Comparison of ENCODE assay signal across 6 cellular contexts in the genomic region with DNA sequence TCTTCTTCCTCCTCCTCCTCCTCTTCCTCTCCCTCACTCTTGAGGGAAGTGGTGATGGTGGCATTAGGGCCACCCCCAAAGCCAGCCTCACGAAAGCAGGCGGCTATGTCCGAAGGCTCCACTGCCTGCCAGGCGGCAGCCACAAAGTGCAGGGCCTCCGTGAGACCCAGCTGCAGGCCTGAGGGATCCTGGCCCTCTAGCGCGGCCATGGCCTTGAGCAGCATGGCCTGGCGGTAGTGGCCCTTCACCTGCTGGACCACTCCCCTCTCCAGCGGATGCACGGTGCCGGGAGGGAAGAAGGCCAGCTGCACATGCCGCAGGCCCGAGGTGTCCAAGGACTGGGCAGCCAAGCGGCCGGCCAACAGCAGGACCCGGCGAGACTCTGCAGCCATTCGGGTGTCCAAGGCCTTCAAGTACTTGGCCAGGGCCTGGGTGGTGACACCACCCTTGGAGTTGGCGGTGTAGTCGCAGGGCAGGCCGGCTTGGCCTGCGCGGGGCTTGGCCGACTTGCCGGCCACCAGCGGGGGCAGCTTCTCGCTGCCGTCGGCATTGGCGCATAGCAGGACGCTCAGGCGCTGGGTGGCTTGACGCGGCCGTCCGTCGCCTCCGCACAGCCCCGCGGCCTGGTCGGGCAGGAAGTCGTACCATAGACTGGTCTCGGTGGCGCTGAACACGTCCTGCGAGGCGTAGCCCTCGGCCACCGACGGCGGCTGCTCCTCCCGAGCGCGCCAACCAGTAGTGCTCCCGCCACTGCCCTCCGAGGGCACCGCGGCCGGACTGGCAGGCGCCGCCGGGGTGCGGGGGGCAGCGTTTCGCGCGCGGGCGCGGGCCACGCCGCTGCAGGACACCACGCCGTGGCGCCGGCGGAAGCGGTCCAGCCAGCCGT. TPM values are rescaled to one million over a fixed set of nuclear protein-coding genes. Genes with fewer than 3 reads are reported as not detected.
DNase-seq lines count a peak whose midpoint lies in the region; ATAC-seq and TF ChIP-seq lines count a peak whose summit lies in the region.

No MANE protein-coding gene starts in this region.

- ATAC-seq in omental fat pad (ENCODE audit: low FRiP score): peak; percentile 3
- ATAC-seq in GM21423 (IDR thresholded peaks at IDR 0.05; ENCODE audit: unreplicated experiment): no peak
- ATAC-seq in GM18867 (IDR thresholded peaks at IDR 0.05; ENCODE audit: unreplicated experiment): no peak

- TF ChIP-seq CTCF in breast epithelium (IDR thresholded peaks at IDR 0.05) (no peak), omental fat pad (IDR thresholded peaks at IDR 0.05) (no peak)

- intact Hi-C loops in breast epithelium (cut with DNase I; ENCODE audit: low total_unique reads): loop anchor here (2.0 kb wide), 1 partner anchor 35 kb away; a partner anchor contains a TSS

- H3K36me3 ChIP-seq in breast epithelium: no peaks in the 10 kb centered on the region

- TF ChIP-seq POLR2A in breast epithelium (IDR thresholded peaks at IDR 0.05): no peak

- peak overlapping the region; percentile 48 to 80 (median 67) for H3K4me3 ChIP-seq in breast epithelium

- H3K4me1 ChIP-seq in breast epithelium: peaks cover 31 to 37% of the 10 kb centered on the region in 2 donors

- DNase-seq in HT-29 (ENCODE audit: low spot score): peak; percentile 40
- DNase-seq in breast epithelium (ENCODE audit: low spot score in 2 of 2): no peak
- no peak for DNase-seq in omental fat pad (ENCODE audit: low spot score)
- DNase-seq in kidney tubule cell (ENCODE audit: low spot score): no peak

- peak overlapping the region; percentile 72 to 82 for H3K27ac ChIP-seq in breast epithelium

- H3K9me3 ChIP-seq in breast epithelium: no peaks in the 10 kb centered on the region

- no peaks in the 10 kb centered on the region for H3K27me3 ChIP-seq in breast epithelium

RNA-seq across cellular contexts. Expression of a gene that starts 1.1 kb away (rescaled TPM):
- total RNA-seq in HT-29 (2014; rRNA removed; shearing (Covaris generic)): 205 and 222 TPM in 2 replicates
- total RNA-seq in breast epithelium (10 to 100 TPM; 55.5 to 69.8 (median 68.2) TPM), omental fat pad (10 to 100 TPM; 52.2 to 98.4 (median 76.8) TPM)

RNA-seq across cellular contexts. Expression of a gene that starts 4.2 kb away (rescaled TPM):
- total RNA-seq in HT-29 (2014; rRNA removed; shearing (Covaris generic)): 0.81 and 0.92 TPM in 2 replicates
- under 1 TPM in 2 of 3 donors, not detected in 1; 0.33 to 0.88 TPM for total RNA-seq in breast epithelium
- total RNA-seq in omental fat pad: under 1 TPM in 1 of 4 donors, not detected in 3; 0.56 TPM

RNA-seq across cellular contexts. Expression of a gene that starts 10.6 kb away (rescaled TPM):
- 71.1 and 71.6 TPM in 2 replicates for total RNA-seq in HT-29 (2014; rRNA removed; shearing (Covaris generic))
- total RNA-seq in breast epithelium (10 to 100 TPM; 18.1 to 25.0 (median 22.0) TPM), omental fat pad (10 to 100 TPM; 11.7 to 44.3 (median 25.6) TPM)

RNA-seq across cellular contexts. Expression of a gene that starts 17.9 kb away (rescaled TPM):
- 137 TPM in 2 replicates for total RNA-seq in HT-29 (2014; rRNA removed; shearing (Covaris generic))
- total RNA-seq in breast epithelium (10 to 100 TPM; 12.3 to 29.3 (median 15.7) TPM), omental fat pad (10 to 100 TPM; 19.7 to 32.3 (median 30.3) TPM)

RNA-seq across cellular contexts. Expression of a gene that starts 34.9 kb away (rescaled TPM):
- 40.2 and 41.0 TPM in 2 replicates for total RNA-seq in HT-29 (2014; rRNA removed; shearing (Covaris generic))
- total RNA-seq in breast epithelium (10 to 100 TPM; 11.1 to 13.8 (median 11.8) TPM), omental fat pad (10 to 100 TPM; 10.9 to 19.2 (median 11.4) TPM)
